13 cellular contexts compared by ENCODE assay signal in genomic region chr12:50868881-50869280, GRCh38. TPM values are rescaled to one million over a fixed set of nuclear protein-coding genes. Genes with fewer than 3 reads are reported as not detected.
DNase-seq lines count a peak whose midpoint lies in the region; ATAC-seq, FAIRE-seq and TF ChIP-seq lines count a peak whose summit lies in the region.
"Not testable (repeated sequence)": the region's sequence is repeated elsewhere in the genome, so short reads cannot be mapped to it uniquely, and the experiment has no call there.
"Had no signal": no experiment of that assay in that cellular context is flagged by ENCODE, and none has a peak within 500 bp of the region (broad histone marks: within the 10 kb centered on the region; RNA-seq: fewer than 3 reads in every experiment).

No MANE protein-coding gene starts in this region.

- H3K36me3 Mint-ChIP-seq in CD8-positive, alpha-beta T cell; activated CD4-positive, alpha-beta T cell treated with anti-CD3 and anti-CD28 coated beads, Interleukin-2, amount 10 ng/mL, durations not matched to agents 24 days and 14 days (ENCODE audit: low read depth); stimulated activated naive CD8-positive, alpha-beta T cell treated with anti-CD3 and anti-CD28 coated beads, Interleukin-15, Interleukin-2, amounts not matched to agents 100 ng/mL and 50 ng/mL, for 24 hours (ENCODE audit: low read depth): not testable (repeated sequence)
- H3K36me3 Mint-ChIP-seq in T-helper 1 cell treated with Interleukin-12 subunit alpha and Interleukin-12 subunit beta and Interleukin-4 antibody, amounts not matched to agents 30 μg/mL and 1 μg/mL, for 36 hours (ENCODE audit: low read depth): peaks cover 17% of the 10 kb centered on the region
- peaks cover 19% of the 10 kb centered on the region for H3K36me3 Mint-ChIP-seq in activated CD8-positive, alpha-beta T cell treated with anti-CD3 and anti-CD28 coated beads, Interleukin-2, amount 10 ng/mL, durations not matched to agents 7 days and 5 days (ENCODE audit: low read depth)
- peaks cover 21% of the 10 kb centered on the region for H3K36me3 Mint-ChIP-seq in activated naive CD4-positive, alpha-beta T cell treated with anti-CD3 and anti-CD28 coated beads, Interleukin-2, amount 10 ng/mL, durations not matched to agents 7 days and 5 days
- H3K36me3 Mint-ChIP-seq in activated naive CD8-positive, alpha-beta T cell treated with anti-CD3 and anti-CD28 coated beads for 36 hours: peaks cover 13% of the 10 kb centered on the region

- H3K4me2 ChIP-seq in HepG2 (ENCODE audit: low read depth, low read length): not testable (repeated sequence)

- CTCF ChIA-PET in CD8-positive, alpha-beta T cell (lab: Charles Lee); activated CD8-positive, alpha-beta T cell treated with anti-CD3 and anti-CD28 coated beads, Interleukin-2, amount 10 ng/mL, durations not matched to agents 7 days and 5 days (lab: Charles Lee); activated naive CD4-positive, alpha-beta T cell treated with anti-CD3 and anti-CD28 coated beads, Interleukin-2, amount 10 ng/mL, durations not matched to agents 7 days and 5 days (lab: Charles Lee); HepG2 (lab: Yijun Ruan, JAX; ENCODE audit: low intra/inter-chr PET ratio, low total read pairs): not testable (repeated sequence)

- POLR2A ChIA-PET in CD8-positive, alpha-beta T cell (lab: Charles Lee); activated CD8-positive, alpha-beta T cell treated with anti-CD3 and anti-CD28 coated beads, Interleukin-2, amount 10 ng/mL, durations not matched to agents 7 days and 5 days (lab: Charles Lee); HepG2 (lab: Yijun Ruan, JAX): not testable (repeated sequence)

- not testable (repeated sequence) for H3K27me3 ChIP-seq in CD8-positive, alpha-beta T cell (ENCODE audit: insufficient read depth, low read length); HepG2 (ENCODE audit: control insufficient read depth in 1 of 2, insufficient read depth in 2 of 2, low read length in 2 of 2)

- peaks cover 33% of the 10 kb centered on the region for H3K4me1 Mint-ChIP-seq in CD8-positive, alpha-beta T cell (ENCODE audit: low read depth)
- peaks cover 11% of the 10 kb centered on the region for H3K4me1 Mint-ChIP-seq in T-helper 1 cell treated with Interleukin-12 subunit alpha and Interleukin-12 subunit beta and Interleukin-4 antibody, amounts not matched to agents 30 μg/mL and 1 μg/mL, for 36 hours (ENCODE audit: low read depth)
- H3K4me1 Mint-ChIP-seq in activated CD4-positive, alpha-beta T cell treated with anti-CD3 and anti-CD28 coated beads, Interleukin-2, amount 10 ng/mL, durations not matched to agents 24 days and 14 days: peaks cover 21% of the 10 kb centered on the region
- peaks cover 22% of the 10 kb centered on the region for H3K4me1 Mint-ChIP-seq in activated CD8-positive, alpha-beta T cell treated with anti-CD3 and anti-CD28 coated beads, Interleukin-2, amount 10 ng/mL, durations not matched to agents 7 days and 5 days (ENCODE audit: low read depth)
- H3K4me1 Mint-ChIP-seq in activated naive CD4-positive, alpha-beta T cell treated with anti-CD3 and anti-CD28 coated beads, Interleukin-2, amount 10 ng/mL, durations not matched to agents 7 days and 5 days: peaks cover 44% of the 10 kb centered on the region
- peaks cover 20% of the 10 kb centered on the region for H3K4me1 Mint-ChIP-seq in activated naive CD8-positive, alpha-beta T cell treated with anti-CD3 and anti-CD28 coated beads for 36 hours
- H3K4me1 Mint-ChIP-seq in stimulated activated naive CD8-positive, alpha-beta T cell treated with anti-CD3 and anti-CD28 coated beads, Interleukin-15, Interleukin-2, amounts not matched to agents 100 ng/mL and 50 ng/mL, for 24 hours (ENCODE audit: low read depth): peaks cover 11% of the 10 kb centered on the region

- 0% methylated on average over 2 of the region's 2 CpGs for WGBS in HepG2 (ENCODE audit: low lambda C conversion rate)

- not testable (repeated sequence) for DNase-seq in CD8-positive, alpha-beta T cell; activated CD4-positive, alpha-beta T cell treated with anti-CD3 and anti-CD28 coated beads, Interleukin-2, amount 10 ng/mL, durations not matched to agents 24 days and 14 days; activated CD8-positive, alpha-beta T cell treated with anti-CD3 and anti-CD28 coated beads, Interleukin-2, amount 10 ng/mL, durations not matched to agents 7 days and 5 days; activated naive CD4-positive, alpha-beta T cell treated with anti-CD3 and anti-CD28 coated beads, Interleukin-2, amount 10 ng/mL, durations not matched to agents 7 days and 5 days; activated naive CD8-positive, alpha-beta T cell treated with anti-CD3 and anti-CD28 coated beads for 36 hours; HepG2 (ENCODE audit: low spot score)

- TF ChIP-seq CTCF in CD8-positive, alpha-beta T cell (IDR thresholded peaks at IDR 0.05); HepG2 (CRISPR knock-in tag; IDR thresholded peaks at IDR 0.05): not testable (repeated sequence)

- not testable (repeated sequence) for TF ChIP-seq RAD21 in HepG2 (CRISPR knock-in tag; IDR thresholded peaks at IDR 0.05)

- intact Hi-C loops in CD8-positive, alpha-beta T cell (cut with DNase I, micrococcal nuclease); activated CD4-positive, alpha-beta T cell treated with anti-CD3 and anti-CD28 coated beads, Interleukin-2, amount 10 ng/mL, durations not matched to agents 24 days and 14 days (cut with micrococcal nuclease); HepG2 (cut with micrococcal nuclease; ENCODE audit: unreplicated experiment): not testable (repeated sequence)

- in situ Hi-C loops in HepG2 (cut with HindIII; ENCODE audit: extremely low pct_ligation_motif_present, low pct_unique_long_range_greater_than_20kb): not testable (repeated sequence)

- H4K20me1 ChIP-seq in HepG2 (ENCODE audit: insufficient read depth, low read length): not testable (repeated sequence)

- not testable (repeated sequence) for BruUV-seq in HepG2 (replicated peaks; lab: Mats Ljungman, UMichigan)

- not testable (repeated sequence) for H3K9me3 Mint-ChIP-seq in CD8-positive, alpha-beta T cell
- H3K9me3 Mint-ChIP-seq in T-helper 1 cell treated with Interleukin-12 subunit alpha and Interleukin-12 subunit beta and Interleukin-4 antibody, amounts not matched to agents 30 μg/mL and 1 μg/mL, for 36 hours: peaks cover 29% of the 10 kb centered on the region
- H3K9me3 Mint-ChIP-seq in activated CD4-positive, alpha-beta T cell treated with anti-CD3 and anti-CD28 coated beads, Interleukin-2, amount 10 ng/mL, durations not matched to agents 24 days and 14 days: peaks cover 27% of the 10 kb centered on the region
- H3K9me3 Mint-ChIP-seq in activated CD8-positive, alpha-beta T cell treated with anti-CD3 and anti-CD28 coated beads, Interleukin-2, amount 10 ng/mL, durations not matched to agents 7 days and 5 days (ENCODE audit: insufficient read depth): peaks cover 21% of the 10 kb centered on the region
- peaks cover 31% of the 10 kb centered on the region for H3K9me3 Mint-ChIP-seq in activated naive CD4-positive, alpha-beta T cell treated with anti-CD3 and anti-CD28 coated beads, Interleukin-2, amount 10 ng/mL, durations not matched to agents 7 days and 5 days
- H3K9me3 Mint-ChIP-seq in activated naive CD8-positive, alpha-beta T cell treated with anti-CD3 and anti-CD28 coated beads for 36 hours: peaks cover 15% of the 10 kb centered on the region
- peaks cover 13% of the 10 kb centered on the region for H3K9me3 Mint-ChIP-seq in stimulated activated naive CD8-positive, alpha-beta T cell treated with anti-CD3 and anti-CD28 coated beads, Interleukin-15, Interleukin-2, amounts not matched to agents 100 ng/mL and 50 ng/mL, for 24 hours

- not testable (repeated sequence) for H3K79me2 ChIP-seq in HepG2 (ENCODE audit: insufficient read depth, low read length)

- not testable (repeated sequence) for H3K27me3 Mint-ChIP-seq in CD8-positive, alpha-beta T cell (ENCODE audit: low read depth); T-helper 1 cell treated with Interleukin-12 subunit alpha and Interleukin-12 subunit beta and Interleukin-4 antibody, amounts not matched to agents 30 μg/mL and 1 μg/mL, for 36 hours (ENCODE audit: low read depth); activated CD4-positive, alpha-beta T cell treated with anti-CD3 and anti-CD28 coated beads, Interleukin-2, amount 10 ng/mL, durations not matched to agents 24 days and 14 days; activated CD8-positive, alpha-beta T cell treated with anti-CD3 and anti-CD28 coated beads, Interleukin-2, amount 10 ng/mL, durations not matched to agents 7 days and 5 days (ENCODE audit: low read depth); activated naive CD4-positive, alpha-beta T cell treated with anti-CD3 and anti-CD28 coated beads, Interleukin-2, amount 10 ng/mL, durations not matched to agents 7 days and 5 days; activated naive CD8-positive, alpha-beta T cell treated with anti-CD3 and anti-CD28 coated beads for 36 hours; stimulated activated naive CD8-positive, alpha-beta T cell treated with anti-CD3 and anti-CD28 coated beads, Interleukin-15, Interleukin-2, amounts not matched to agents 100 ng/mL and 50 ng/mL, for 24 hours

- H3K4me3 Mint-ChIP-seq in CD8-positive, alpha-beta T cell: peak overlapping the region; percentile 2
- peak overlapping the region; percentile 27 for H3K4me3 Mint-ChIP-seq in T-helper 1 cell treated with Interleukin-12 subunit alpha and Interleukin-12 subunit beta and Interleukin-4 antibody, amounts not matched to agents 30 μg/mL and 1 μg/mL, for 36 hours
- peak overlapping the region; percentile 50 for H3K4me3 Mint-ChIP-seq in activated CD4-positive, alpha-beta T cell treated with anti-CD3 and anti-CD28 coated beads, Interleukin-2, amount 10 ng/mL, durations not matched to agents 24 days and 14 days
- peak overlapping the region; percentile 6 for H3K4me3 Mint-ChIP-seq in activated CD8-positive, alpha-beta T cell treated with anti-CD3 and anti-CD28 coated beads, Interleukin-2, amount 10 ng/mL, durations not matched to agents 7 days and 5 days
- not testable (repeated sequence) for H3K4me3 Mint-ChIP-seq in activated naive CD4-positive, alpha-beta T cell treated with anti-CD3 and anti-CD28 coated beads, Interleukin-2, amount 10 ng/mL, durations not matched to agents 7 days and 5 days; stimulated activated naive CD8-positive, alpha-beta T cell treated with anti-CD3 and anti-CD28 coated beads, Interleukin-15, Interleukin-2, amounts not matched to agents 100 ng/mL and 50 ng/mL, for 24 hours
- peak overlapping the region; percentile 1 for H3K4me3 Mint-ChIP-seq in activated naive CD8-positive, alpha-beta T cell treated with anti-CD3 and anti-CD28 coated beads for 36 hours

- H2AFZ ChIP-seq in HepG2 (ENCODE audit: low read length): not testable (repeated sequence)

- H3K27ac ChIP-seq in CD8-positive, alpha-beta T cell (ENCODE audit: low read depth, low read length); HepG2 (ENCODE audit: extremely low read length, insufficient read depth, low read length): not testable (repeated sequence)

- H3K9ac ChIP-seq in HepG2 (ENCODE audit: insufficient read depth, low read depth, low read length): not testable (repeated sequence)

- H3K4me3 ChIP-seq in CD8-positive, alpha-beta T cell (ENCODE audit: low read depth, low read length); HepG2 (replicated peaks in 1 of 3; ENCODE audit: insufficient read depth in 1 of 3, low read depth in 2 of 3, low read length in 3 of 3): not testable (repeated sequence)

- not testable (repeated sequence) for ATAC-seq in CD8-positive, alpha-beta T cell; activated CD8-positive, alpha-beta T cell treated with anti-CD3 and anti-CD28 coated beads, Interleukin-2, amount 10 ng/mL, durations not matched to agents 7 days and 5 days; HepG2

- H3K27ac Mint-ChIP-seq in CD8-positive, alpha-beta T cell: peak overlapping the region; percentile 53
- peak overlapping the region; percentile 11 for H3K27ac Mint-ChIP-seq in T-helper 1 cell treated with Interleukin-12 subunit alpha and Interleukin-12 subunit beta and Interleukin-4 antibody, amounts not matched to agents 30 μg/mL and 1 μg/mL, for 36 hours
- H3K27ac Mint-ChIP-seq in activated CD4-positive, alpha-beta T cell treated with anti-CD3 and anti-CD28 coated beads, Interleukin-2, amount 10 ng/mL, durations not matched to agents 24 days and 14 days: peak overlapping the region; percentile 0
- H3K27ac Mint-ChIP-seq in activated CD8-positive, alpha-beta T cell treated with anti-CD3 and anti-CD28 coated beads, Interleukin-2, amount 10 ng/mL, durations not matched to agents 7 days and 5 days: peak overlapping the region; percentile 22
- peak overlapping the region; percentile 62 for H3K27ac Mint-ChIP-seq in activated naive CD4-positive, alpha-beta T cell treated with anti-CD3 and anti-CD28 coated beads, Interleukin-2, amount 10 ng/mL, durations not matched to agents 7 days and 5 days
- peak overlapping the region; percentile 1 for H3K27ac Mint-ChIP-seq in activated naive CD8-positive, alpha-beta T cell treated with anti-CD3 and anti-CD28 coated beads for 36 hours
- peak overlapping the region; percentile 6 for H3K27ac Mint-ChIP-seq in stimulated activated naive CD8-positive, alpha-beta T cell treated with anti-CD3 and anti-CD28 coated beads, Interleukin-15, Interleukin-2, amounts not matched to agents 100 ng/mL and 50 ng/mL, for 24 hours

- TF ChIP-seq POLR2A in HepG2 (IDR thresholded peaks at IDR 0.05; ENCODE audit: insufficient read depth in 1 of 2, low read depth in 2 of 2, low read length in 2 of 2): not testable (repeated sequence)

- FAIRE-seq in HepG2 (lab: Jason Lieb, UNC): not testable (repeated sequence)

- H3K9me3 ChIP-seq in CD8-positive, alpha-beta T cell (ENCODE audit: low read length); HepG2 (ENCODE audit: low read length): not testable (repeated sequence)

- TF ChIP-seq EP300 in HepG2 (IDR thresholded peaks at IDR 0.05; ENCODE audit: low read depth in 2 of 2, low read length in 2 of 2); HepG2 (CRISPR knock-in tag; IDR thresholded peaks at IDR 0.05; ENCODE audit: borderline replicate concordance): not testable (repeated sequence)

- not testable (repeated sequence) for H3K36me3 ChIP-seq in CD8-positive, alpha-beta T cell (ENCODE audit: insufficient read depth, low read length); HepG2 (replicated peaks in 1 of 2; ENCODE audit: control insufficient read depth in 1 of 2, insufficient read depth in 2 of 2, low read length in 2 of 2)

- H3K4me1 ChIP-seq in CD8-positive, alpha-beta T cell (ENCODE audit: insufficient read depth, low read length); HepG2 (ENCODE audit: insufficient read depth, low read length): not testable (repeated sequence)

RNA-seq across cellular contexts. Expression of gene TMPRSS12, which starts 26.2 kb away (rescaled TPM):
- not detected for total RNA-seq in CD8-positive, alpha-beta T cell
- not detected in 2 replicates for total RNA-seq in activated CD4-positive, alpha-beta T cell treated with anti-CD3 and anti-CD28 coated beads, Interleukin-2, amount 10 ng/mL, durations not matched to agents 24 days and 14 days
- total RNA-seq in activated CD8-positive, alpha-beta T cell treated with anti-CD3 and anti-CD28 coated beads, Interleukin-2, amount 10 ng/mL, durations not matched to agents 7 days and 5 days: not detected
- not detected for total RNA-seq in activated naive CD8-positive, alpha-beta T cell treated with anti-CD3 and anti-CD28 coated beads for 36 hours
- not detected in 2 replicates for total RNA-seq in HepG2 (2016; rRNA removed; fragmentation: Illumina TruSeq; extraction: Trizol)
- not detected in 2 replicates for total RNA-seq in HepG2 (2016; cell fraction: cytosol; rRNA removed; fragmentation: Illumina TruSeq; extraction: Trizol; ENCODE audit: low read depth)
- total RNA-seq in HepG2 (2016; cell fraction: insoluble cytoplasmic fraction; rRNA removed; fragmentation: Illumina TruSeq; extraction: Trizol): not detected in 2 replicates
- total RNA-seq in HepG2 (2016; cell fraction: membrane; rRNA removed; fragmentation: Illumina TruSeq; extraction: Trizol): not detected in 2 replicates
- total RNA-seq in HepG2 (2016; cell fraction: nucleus; rRNA removed; fragmentation: Illumina TruSeq; extraction: Trizol): not detected in 2 replicates
- not detected in 2 replicates for polyA plus RNA-seq in HepG2 (2011; rRNA removed)
- not detected in 2 replicates for polyA plus RNA-seq in HepG2 (2011; cell fraction: cytosol; rRNA removed)
- polyA plus RNA-seq in HepG2 (2011; cell fraction: nucleus; rRNA removed): not detected in 2 replicates
- not detected in 2 replicates for polyA plus RNA-seq in HepG2 (2012)
- polyA plus RNA-seq in HepG2 (2016; cell fraction: cytosol; fragmentation: Illumina TruSeq; extraction: Trizol; ENCODE audit: low read depth): not detected in 2 replicates
- polyA plus RNA-seq in HepG2 (2016; cell fraction: insoluble cytoplasmic fraction; fragmentation: Illumina TruSeq; extraction: Trizol; ENCODE audit: low read depth): not detected in 2 replicates
- polyA plus RNA-seq in HepG2 (2016; cell fraction: membrane; fragmentation: Illumina TruSeq; extraction: Trizol; ENCODE audit: low read depth): not detected in 2 replicates
- not detected in 2 replicates for polyA plus RNA-seq in HepG2 (2016; cell fraction: nucleus; fragmentation: Illumina TruSeq; extraction: Trizol; ENCODE audit: insufficient read depth, low read depth)
- polyA minus RNA-seq in HepG2 (2011; rRNA and poly(A)+ RNA removed; ENCODE audit: low replicate concordance): not detected in 2 replicates
- polyA minus RNA-seq in HepG2 (2011; cell fraction: cytosol; rRNA and poly(A)+ RNA removed): not detected in 2 replicates
- polyA minus RNA-seq in HepG2 (2011; cell fraction: nucleus; rRNA and poly(A)+ RNA removed): not detected in 2 replicates
- total RNA-seq: Caco-2; CD4-positive, alpha-beta memory T cell; HFFc6 had no signal
- polyA plus RNA-seq: A549; CD14-positive monocyte; CD4-positive, alpha-beta memory T cell had no signal

Comparison
In these comparisons a context has a peak if more than half of its experiments do, and no peak if none do; other contexts are left out.
1. H3K27ac Mint-ChIP-seq: peak in every context shown above with its lines; median percentile 62 in activated naive CD4-positive, alpha-beta T cell treated with anti-CD3 and anti-CD28 coated beads, Interleukin-2, amount 10 ng/mL, durations not matched to agents 7 days and 5 days; 53 in CD8-positive, alpha-beta T cell; 22 in activated CD8-positive, alpha-beta T cell treated with anti-CD3 and anti-CD28 coated beads, Interleukin-2, amount 10 ng/mL, durations not matched to agents 7 days and 5 days; 11 in T-helper 1 cell treated with Interleukin-12 subunit alpha and Interleukin-12 subunit beta and Interleukin-4 antibody, amounts not matched to agents 30 μg/mL and 1 μg/mL, for 36 hours; 6 in stimulated activated naive CD8-positive, alpha-beta T cell treated with anti-CD3 and anti-CD28 coated beads, Interleukin-15, Interleukin-2, amounts not matched to agents 100 ng/mL and 50 ng/mL, for 24 hours; 1 in activated naive CD8-positive, alpha-beta T cell treated with anti-CD3 and anti-CD28 coated beads for 36 hours; 0 in activated CD4-positive, alpha-beta T cell treated with anti-CD3 and anti-CD28 coated beads, Interleukin-2, amount 10 ng/mL, durations not matched to agents 24 days and 14 days.